Comparison of ENCODE assay signal across 8 cellular contexts in the genomic region with DNA sequence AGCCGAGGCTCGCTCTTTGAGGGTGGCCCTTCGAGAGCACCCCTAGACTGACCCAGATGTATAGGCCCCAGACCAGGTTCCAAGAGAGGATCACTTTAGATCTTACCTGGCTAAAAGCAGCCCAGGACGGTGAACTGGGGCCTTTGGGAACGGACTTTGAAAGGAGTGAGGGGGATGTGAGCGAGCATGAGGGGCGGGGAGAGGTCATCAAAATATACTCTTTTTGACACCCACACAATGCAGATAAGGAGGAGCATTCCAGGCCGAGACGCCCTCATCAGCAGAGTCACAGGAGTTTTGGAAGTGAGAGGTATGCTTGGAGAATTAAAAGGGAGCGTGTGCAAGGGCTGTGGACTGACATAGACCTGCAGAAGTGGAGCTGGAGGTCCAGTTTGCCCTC. TPM values are rescaled to one million over a fixed set of nuclear protein-coding genes. Genes with fewer than 3 reads are reported as not detected.
DNase-seq lines count a peak whose midpoint lies in the region; ATAC-seq, FAIRE-seq and TF ChIP-seq lines count a peak whose summit lies in the region.

No MANE protein-coding gene starts in this region.

- H3K4me3 Mint-ChIP-seq in nephron, result peak overlapping the region; percentile 88 to 99 (median 97)

- peak overlapping the region; percentile 30; the same call in 1 of the 2 replicates for H3K27ac ChIP-seq in Karpas-422 (ENCODE audit: low read length)
- H3K27ac ChIP-seq in ectodermal cell (ENCODE audit: insufficient read depth, low read depth, low read length, poor library complexity, severe bottlenecking), result no peak overlapping the region

- peaks cover 17% of the 10 kb centered on the region for H3K4me1 Mint-ChIP-seq in nephron

- no peaks in the 10 kb centered on the region for H3K9me2 ChIP-seq in Karpas-422 (replicated peaks; ENCODE audit: insufficient read depth, low read length)

- FAIRE-seq in RCC 7860 (lab: Jason Lieb, UNC), result no peak

- DNase-seq in BJ (ENCODE audit: low read depth) (no peak), Karpas-422 (no peak), RCC 7860 (ENCODE audit: low spot score) (no peak), NCI-H1048 (lab: John Stamatoyannopoulos, UW) (no peak)

- H3K27ac Mint-ChIP-seq in nephron, result peak overlapping the region in 2 of 3 experiments; percentile 30 to 96

- no peaks in the 10 kb centered on the region for H3K27me3 Mint-ChIP-seq in nephron (ENCODE audit: low read depth)

- peak overlapping the region; percentile 76 for H3K4me2 ChIP-seq in Karpas-422 (ENCODE audit: low read depth, low read length, poor library complexity, severe bottlenecking)

- H3K36me3 ChIP-seq in BJ (ENCODE audit: control insufficient read depth, insufficient read depth, low read length), result peaks cover 3% of the 10 kb centered on the region; the same call in 1 of the 2 replicates
- H3K36me3 ChIP-seq in Karpas-422 (ENCODE audit: insufficient read depth, low read length), result peaks cover 8% of the 10 kb centered on the region; the same call in 1 of the 2 replicates
- no peaks in the 10 kb centered on the region for H3K36me3 ChIP-seq in ectodermal cell (ENCODE audit: control insufficient read depth, insufficient read depth, low read length)

- peaks cover 19% of the 10 kb centered on the region for H3K9me3 Mint-ChIP-seq in nephron

- H3K79me2 ChIP-seq in Karpas-422 (ENCODE audit: low read length), result peaks cover 38% of the 10 kb centered on the region

- H4K20me1 ChIP-seq in Karpas-422 (ENCODE audit: insufficient read depth, low read depth, low read length), result no peaks in the 10 kb centered on the region

- H3K4me3 ChIP-seq in BJ (ENCODE audit: low read depth, low read length), result peak overlapping the region; percentile 81
- peak overlapping the region; percentile 84 for H3K4me3 ChIP-seq in Karpas-422 (ENCODE audit: low read length)
- H3K4me3 ChIP-seq in ectodermal cell (ENCODE audit: insufficient read depth, low read depth, low read length), result peak overlapping the region; percentile 68

- H2AFZ ChIP-seq in Karpas-422 (ENCODE audit: low read length), result no peak overlapping the region

- no peaks in the 10 kb centered on the region for H3K9me3 ChIP-seq in Karpas-422 (ENCODE audit: low read length)
- H3K9me3 ChIP-seq in ectodermal cell (ENCODE audit: control insufficient read depth, low read length), result no peaks in the 10 kb centered on the region

- WGBS in ectodermal cell, 2 experiments, result 5 to 6% methylated on average over 10 of the region's 10 CpGs

- H3K4me1 ChIP-seq in Karpas-422 (ENCODE audit: low read length), result peaks cover 18% of the 10 kb centered on the region
- peaks cover 3% of the 10 kb centered on the region for H3K4me1 ChIP-seq in ectodermal cell (ENCODE audit: control insufficient read depth, insufficient read depth, low read length)

- H3K36me3 Mint-ChIP-seq in nephron (ENCODE audit: low read depth), result peaks cover 35% of the 10 kb centered on the region

- CTCF ChIA-PET in BJ (lab: Yijun Ruan, JAX), result interaction anchor here (0.6 to 1.4 kb wide), 3 partner anchors 9 to 95 kb away, joined by 3 to 7 read pairs (median 4); no protein-coding TSS in a partner anchor

- no peaks in the 10 kb centered on the region for H3K27me3 ChIP-seq in BJ (ENCODE audit: control insufficient read depth, insufficient read depth, low read length)
- H3K27me3 ChIP-seq in Karpas-422 (ENCODE audit: low read length), result no peaks in the 10 kb centered on the region
- H3K27me3 ChIP-seq in ectodermal cell (ENCODE audit: control insufficient read depth, insufficient read depth, low read length, poor library complexity, severe bottlenecking), result no peaks in the 10 kb centered on the region

- no peak for TF ChIP-seq CTCF in BJ (IDR thresholded peaks at IDR 0.05; ENCODE audit: insufficient read depth, low read depth, low read length)
- no peak for TF ChIP-seq CTCF in nephron (IDR thresholded peaks at IDR 0.05; ENCODE audit: unreplicated experiment in 3 of 3)

- ATAC-seq in GM21526 (IDR thresholded peaks at IDR 0.05; ENCODE audit: low FRiP score, unreplicated experiment), result no peak
- ATAC-seq in HG02840 (IDR thresholded peaks at IDR 0.05; ENCODE audit: low FRiP score, unreplicated experiment), result no peak

- H3K9ac ChIP-seq in Karpas-422 (ENCODE audit: low read length), result peak overlapping the region; percentile 84

- POLR2A ChIA-PET in BJ (lab: Charles Lee), result no interaction called here

RNA-seq across cellular contexts. Expression of gene NSDHL, which starts 0.5 kb away (rescaled TPM):
- polyA plus RNA-seq in BJ (2011; rRNA removed), result 10.3 and 13.7 TPM in 2 replicates
- polyA minus RNA-seq in BJ (2011; rRNA and poly(A)+ RNA removed), result 6.1 and 6.2 TPM in 2 replicates
- total RNA-seq in Karpas-422 (2014; rRNA removed; shearing (Covaris generic); ENCODE audit: low replicate concordance), result 23.6 and 23.8 TPM in 2 replicates
- 31.0 TPM for polyA plus RNA-seq in ectodermal cell (2013, experiment 1 of 4)
- polyA plus RNA-seq in ectodermal cell (2013, experiment 2 of 4), result 28.6 TPM
- 19.6 TPM for polyA plus RNA-seq in ectodermal cell (2013, experiment 3 of 4)
- 21.9 TPM for polyA plus RNA-seq in ectodermal cell (2013, experiment 4 of 4)

RNA-seq across cellular contexts. Expression of gene CETN2, which starts 0.8 kb away (rescaled TPM):
- 19.1 and 44.5 TPM in 2 replicates for polyA plus RNA-seq in BJ (2011; rRNA removed)
- 1.8 and 3.9 TPM in 2 replicates for polyA minus RNA-seq in BJ (2011; rRNA and poly(A)+ RNA removed)
- total RNA-seq in Karpas-422 (2014; rRNA removed; shearing (Covaris generic); ENCODE audit: low replicate concordance), result 16.8 and 24.1 TPM in 2 replicates
- polyA plus RNA-seq in ectodermal cell (2013, experiment 1 of 4), result 69.9 TPM
- polyA plus RNA-seq in ectodermal cell (2013, experiment 2 of 4), result 69.7 TPM
- polyA plus RNA-seq in ectodermal cell (2013, experiment 3 of 4), result 56.7 TPM
- 62.1 TPM for polyA plus RNA-seq in ectodermal cell (2013, experiment 4 of 4)
